In the genomic region with DNA sequence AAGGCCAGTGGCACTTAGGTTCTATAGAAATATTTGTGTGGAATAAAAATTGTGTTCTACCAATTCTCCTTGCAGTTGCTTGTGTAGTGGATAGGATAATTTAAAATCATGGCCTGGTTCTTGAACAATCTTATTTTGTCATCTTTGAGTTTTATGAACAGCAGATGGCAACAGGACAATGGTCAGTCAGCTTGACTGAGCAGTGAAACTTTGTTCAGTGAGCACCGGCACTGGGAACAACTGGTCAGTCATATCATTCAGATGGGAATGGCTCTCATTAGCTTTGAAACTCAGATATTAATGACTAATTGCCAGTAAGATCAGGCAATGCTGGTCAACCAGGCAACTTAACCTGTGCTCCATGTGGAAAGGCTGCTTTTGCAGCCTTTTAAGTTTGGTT, we compare ENCODE assay signal across 14 cellular contexts.
DNase-seq lines count a peak whose midpoint lies in the region; ATAC-seq and TF ChIP-seq lines count a peak whose summit lies in the region.
"Had no signal": no experiment of that assay in that cellular context is flagged by ENCODE, and none has a peak within 500 bp of the region (broad histone marks: within the 10 kb centered on the region; RNA-seq: fewer than 3 reads in every experiment).

No MANE protein-coding gene starts in this region.

- no peak overlapping the region for H3K4me3 ChIP-seq in MM.1S (ENCODE audit: low read length)

- no peak overlapping the region for H3K4me3 Mint-ChIP-seq in nephron
- no peak overlapping the region for H3K4me3 Mint-ChIP-seq in nephron progenitor cell
- H3K4me3 Mint-ChIP-seq: CD4-positive, alpha-beta memory T cell had no signal

- peak; percentile 67 for ATAC-seq in left lobe of liver
- ATAC-seq: HepG2 had no signal

- no peaks in the 10 kb centered on the region for H3K27me3 Mint-ChIP-seq in nephron (ENCODE audit: low read depth)
- no peaks in the 10 kb centered on the region for H3K27me3 Mint-ChIP-seq in nephron progenitor cell (ENCODE audit: low read depth, poor library complexity)
- H3K27me3 Mint-ChIP-seq: CD4-positive, alpha-beta memory T cell had no signal

- H3K9ac ChIP-seq in MM.1S (ENCODE audit: low read length): no peak overlapping the region

- no peak overlapping the region for H2AFZ ChIP-seq in MM.1S (ENCODE audit: low read length)

- no peaks in the 10 kb centered on the region for H3K9me2 ChIP-seq in MM.1S (replicated peaks; ENCODE audit: insufficient read depth, low read length)

- H3K27ac Mint-ChIP-seq in nephron (peak overlapping the region in 2 of 3 experiments; percentile 38 to 44), nephron progenitor cell (no peak overlapping the region)
- H3K27ac Mint-ChIP-seq: CD4-positive, alpha-beta memory T cell had no signal

- H3F3A ChIP-seq in MM.1S (ENCODE audit: insufficient read depth, low read length): no peaks in the 10 kb centered on the region

- DNase-seq in LHCN-M2 (ENCODE audit: low read depth): peak; percentile 19
- no peak for DNase-seq in left lobe of liver (ENCODE audit: low spot score)
- DNase-seq in AG08396 (ENCODE audit: low spot score): no peak
- DNase-seq in nephron progenitor cell: no peak
- no peak for DNase-seq in anterior cingulate cortex (lab: John Stamatoyannopoulos, UW)
- DNase-seq in MM.1S: no peak
- DNase-seq: BE2C; CD4-positive, alpha-beta memory T cell; DMS79 treated with DMSO at 0.1 percent for 48 hours; EL; HCEC 1CT had no signal

- H3K4me1 ChIP-seq in MM.1S (ENCODE audit: low read length): no peaks in the 10 kb centered on the region

- no peaks in the 10 kb centered on the region; the same call in 1 of the 2 replicates for H3K36me3 ChIP-seq in MM.1S (replicated peaks; ENCODE audit: insufficient read depth, low read length)
- H3K36me3 ChIP-seq: BE2C had no signal

- TF ChIP-seq CTCF in nephron (IDR thresholded peaks at IDR 0.05; ENCODE audit: unreplicated experiment in 3 of 3): no peak
- TF ChIP-seq CTCF in nephron progenitor cell (IDR thresholded peaks at IDR 0.05): no peak
- TF ChIP-seq CTCF in MM.1S (IDR thresholded peaks at IDR 0.05; ENCODE audit: low read length): no peak

- no peaks in the 10 kb centered on the region for H3K79me2 ChIP-seq in MM.1S (ENCODE audit: low read length)

- H3K36me3 Mint-ChIP-seq in nephron (ENCODE audit: low read depth) (peaks cover 20% of the 10 kb centered on the region), nephron progenitor cell (ENCODE audit: low read depth) (peaks cover 24% of the 10 kb centered on the region)

- H3K4me1 Mint-ChIP-seq in nephron: peaks cover 31% of the 10 kb centered on the region
- no peaks in the 10 kb centered on the region for H3K4me1 Mint-ChIP-seq in nephron progenitor cell

- no peaks in the 10 kb centered on the region for H3K9me3 ChIP-seq in MM.1S (replicated peaks; ENCODE audit: insufficient read depth, low read length)
- H3K9me3 ChIP-seq: BE2C had no signal

- H3K4me2 ChIP-seq in MM.1S (ENCODE audit: low read depth, low read length): no peak overlapping the region

- H3K9me3 Mint-ChIP-seq in nephron: peaks cover 7% of the 10 kb centered on the region
- peaks cover 23% of the 10 kb centered on the region for H3K9me3 Mint-ChIP-seq in nephron progenitor cell

- H3K27me3 ChIP-seq in MM.1S (replicated peaks; ENCODE audit: insufficient read depth, low read length): no peaks in the 10 kb centered on the region
- H3K27me3 ChIP-seq: BE2C had no signal

- H4K20me1 ChIP-seq in MM.1S (ENCODE audit: insufficient read depth, low read length): no peaks in the 10 kb centered on the region

- no peak overlapping the region for H3K27ac ChIP-seq in MM.1S (ENCODE audit: low read length)
- H3K27ac ChIP-seq: C4-2B had no signal
